1 cellular context compared by ENCODE assay signal in the genomic region with DNA sequence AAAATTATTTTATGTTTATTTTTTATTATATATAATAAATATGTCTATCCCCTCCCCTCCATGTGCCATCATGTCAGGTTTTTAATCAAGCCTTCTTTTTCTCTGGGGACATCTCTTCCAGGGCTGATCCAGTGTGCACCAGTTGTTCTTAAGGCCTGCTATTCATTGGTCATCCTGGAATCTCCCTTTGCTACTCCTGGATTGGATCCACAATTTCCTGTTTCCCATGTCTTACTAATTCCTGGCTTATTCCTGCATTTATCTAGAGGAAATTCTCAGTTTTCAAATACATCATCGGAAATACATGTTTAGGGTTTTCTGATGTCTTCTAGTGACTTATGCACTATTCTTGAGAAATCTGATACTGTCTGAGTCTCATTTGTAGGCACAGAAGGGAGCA.
TF ChIP-seq lines count a peak whose summit lies in the region.

No MANE protein-coding gene starts in this region.

TF ChIP-seq in SK-N-SH, 30 proteins besides CTCF, POLR2A, EP300 and RAD21 (continued from another document):
- TF ChIP-seq RXRA (IDR thresholded peaks at IDR 0.05; ENCODE audit: borderline replicate concordance, low read depth) (no peak), TCF12 (IDR thresholded peaks at IDR 0.05) (no peak), SIN3A (IDR thresholded peaks at IDR 0.05; ENCODE audit: borderline replicate concordance, low read depth, low read length) (no peak), TEAD4 (IDR thresholded peaks at IDR 0.05; ENCODE audit: borderline replicate concordance, insufficient read depth) (no peak)
- TF ChIP-seq, protein P1, sequence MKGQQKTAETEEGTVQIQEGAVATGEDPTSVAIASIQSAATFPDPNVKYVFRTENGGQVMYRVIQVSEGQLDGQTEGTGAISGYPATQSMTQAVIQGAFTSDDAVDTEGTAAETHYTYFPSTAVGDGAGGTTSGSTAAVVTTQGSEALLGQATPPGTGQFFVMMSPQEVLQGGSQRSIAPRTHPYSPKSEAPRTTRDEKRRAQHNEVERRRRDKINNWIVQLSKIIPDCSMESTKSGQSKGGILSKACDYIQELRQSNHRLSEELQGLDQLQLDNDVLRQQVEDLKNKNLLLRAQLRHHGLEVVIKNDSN (IDR thresholded peaks at IDR 0.05; ENCODE audit: borderline replicate concordance, low read depth), result no peak
- TF ChIP-seq, protein P2, sequence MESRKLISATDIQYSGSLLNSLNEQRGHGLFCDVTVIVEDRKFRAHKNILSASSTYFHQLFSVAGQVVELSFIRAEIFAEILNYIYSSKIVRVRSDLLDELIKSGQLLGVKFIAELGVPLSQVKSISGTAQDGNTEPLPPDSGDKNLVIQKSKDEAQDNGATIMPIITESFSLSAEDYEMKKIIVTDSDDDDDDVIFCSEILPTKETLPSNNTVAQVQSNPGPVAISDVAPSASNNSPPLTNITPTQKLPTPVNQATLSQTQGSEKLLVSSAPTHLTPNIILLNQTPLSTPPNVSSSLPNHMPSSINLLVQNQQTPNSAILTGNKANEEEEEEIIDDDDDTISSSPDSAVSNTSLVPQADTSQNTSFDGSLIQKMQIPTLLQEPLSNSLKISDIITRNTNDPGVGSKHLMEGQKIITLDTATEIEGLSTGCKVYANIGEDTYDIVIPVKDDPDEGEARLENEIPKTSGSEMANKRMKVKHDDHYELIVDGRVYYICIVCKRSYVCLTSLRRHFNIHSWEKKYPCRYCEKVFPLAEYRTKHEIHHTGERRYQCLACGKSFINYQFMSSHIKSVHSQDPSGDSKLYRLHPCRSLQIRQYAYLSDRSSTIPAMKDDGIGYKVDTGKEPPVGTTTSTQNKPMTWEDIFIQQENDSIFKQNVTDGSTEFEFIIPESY (IDR thresholded peaks at IDR 0.05; ENCODE audit: borderline replicate concordance, low read depth), result no peak
